Comparison of ENCODE assay signal across 12 cellular contexts in the genomic region with DNA sequence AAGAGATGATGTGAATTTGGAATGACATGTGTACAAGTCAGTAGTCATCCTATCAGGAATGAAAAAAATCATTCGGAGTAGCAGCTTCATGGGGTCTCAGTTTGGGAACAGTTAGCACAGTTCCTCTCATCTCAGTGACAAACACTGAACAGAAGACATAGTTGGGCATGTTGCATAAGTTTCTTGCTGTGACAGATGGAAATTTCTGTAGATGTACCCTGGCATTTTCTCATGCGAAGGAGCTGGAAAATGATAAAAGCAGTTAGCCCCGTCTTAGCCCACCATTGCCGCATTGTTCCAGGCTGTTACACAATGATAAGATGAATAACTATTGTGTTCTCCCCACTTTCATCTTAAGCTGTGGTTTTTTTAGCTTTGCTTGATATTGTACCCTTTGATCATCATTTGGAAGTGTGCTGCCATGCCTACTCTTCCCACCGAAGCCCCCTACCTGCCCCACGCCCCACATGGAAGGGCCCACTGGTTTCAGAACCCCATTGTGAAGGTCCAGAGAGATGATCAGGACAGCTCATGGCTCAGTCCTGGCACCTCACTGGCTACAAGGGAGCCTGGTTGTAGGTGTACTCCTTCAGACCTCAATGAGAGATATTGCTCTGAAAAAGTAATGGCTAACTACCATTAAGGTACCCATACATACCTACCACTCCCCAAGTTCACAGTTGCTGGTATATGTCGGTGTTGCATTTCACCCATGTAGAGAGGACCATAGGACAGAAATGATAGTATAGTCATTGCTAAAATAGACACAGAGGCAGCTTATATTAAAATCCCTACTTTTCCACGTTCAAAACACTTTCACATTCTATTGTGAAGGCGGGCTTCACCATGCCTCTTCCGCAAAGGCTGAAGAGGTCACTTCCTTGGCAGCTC. TPM values are rescaled to one million over a fixed set of nuclear protein-coding genes. Genes with fewer than 3 reads are reported as not detected.
DNase-seq lines count a peak whose midpoint lies in the region; ATAC-seq, FAIRE-seq and TF ChIP-seq lines count a peak whose summit lies in the region.
"Had no signal": no experiment of that assay in that cellular context is flagged by ENCODE, and none has a peak within 500 bp of the region (broad histone marks: within the 10 kb centered on the region; RNA-seq: fewer than 3 reads in every experiment).

No MANE protein-coding gene starts in this region.

- H3K9me3 Mint-ChIP-seq in activated CD4-positive, alpha-beta T cell treated with anti-CD3 and anti-CD28 coated beads for 36 hours (ENCODE audit: low read depth), result peaks cover 10% of the 10 kb centered on the region
- peaks cover 15% of the 10 kb centered on the region for H3K9me3 Mint-ChIP-seq in activated naive CD4-positive, alpha-beta T cell treated with anti-CD3 and anti-CD28 coated beads, Interleukin-2, amount 50 U/mL, for 24 hours
- H3K9me3 Mint-ChIP-seq in naive thymus-derived CD8-positive, alpha-beta T cell, result peaks cover 0 to 9% (median 5%) of the 10 kb centered on the region in 9 donors

- H3K36me3 ChIP-seq in MM.1S (replicated peaks; ENCODE audit: insufficient read depth, low read length), result peaks cover 8% of the 10 kb centered on the region

- no peaks in the 10 kb centered on the region for H3K4me1 ChIP-seq in MM.1S (ENCODE audit: low read length)

- DNase-seq in activated CD4-positive, alpha-beta T cell treated with anti-CD3 and anti-CD28 coated beads for 36 hours, result no peak
- peak in 1 of 10 donors; percentile 23 for DNase-seq in naive thymus-derived CD8-positive, alpha-beta T cell
- DNase-seq in MM.1S, result no peak
- DNase-seq in H54 (ENCODE audit: insufficient read length, low spot score), result no peak
- DNase-seq: activated gamma-delta T cell, GF-D8, left cardiac atrium, SHP77 had no signal

- no peaks in the 10 kb centered on the region for H3K27me3 ChIP-seq in MM.1S (replicated peaks; ENCODE audit: insufficient read depth, low read length)

- peak overlapping the region; percentile 54 for H3K4me3 Mint-ChIP-seq in activated CD4-positive, alpha-beta T cell treated with anti-CD3 and anti-CD28 coated beads for 36 hours
- H3K4me3 Mint-ChIP-seq in activated naive CD4-positive, alpha-beta T cell treated with anti-CD3 and anti-CD28 coated beads, Interleukin-2, amount 50 U/mL, for 24 hours, result peak overlapping the region; percentile 97
- H3K4me3 Mint-ChIP-seq in naive thymus-derived CD8-positive, alpha-beta T cell, result peak overlapping the region in 9 of 10 donors; percentile 29 to 71 (median 59)

- H3K36me3 Mint-ChIP-seq in activated CD4-positive, alpha-beta T cell treated with anti-CD3 and anti-CD28 coated beads for 36 hours (ENCODE audit: low read depth), result peaks cover 95% of the 10 kb centered on the region
- peaks cover 70% of the 10 kb centered on the region for H3K36me3 Mint-ChIP-seq in activated naive CD4-positive, alpha-beta T cell treated with anti-CD3 and anti-CD28 coated beads, Interleukin-2, amount 50 U/mL, for 24 hours
- H3K36me3 Mint-ChIP-seq in naive thymus-derived CD8-positive, alpha-beta T cell, result peaks cover 21 to 68% (median 53%) of the 10 kb centered on the region in 3 donors

- POLR2A ChIA-PET in activated CD4-positive, alpha-beta T cell treated with anti-CD3 and anti-CD28 coated beads for 36 hours (lab: Charles Lee), result interaction anchor here (0.8 to 1.7 kb wide), 3 partner anchors 10 to 39 kb away, joined by 3 to 9 read pairs (median 9); no protein-coding TSS in a partner anchor
- POLR2A ChIA-PET in naive thymus-derived CD8-positive, alpha-beta T cell (lab: Charles Lee), result interaction anchor here (0.5 to 9.4 kb wide), 7 partner anchors 8 to 873 kb away, joined by 3 to 65 read pairs (median 5); partner anchors contain the start of gene SFXN1

- no peaks in the 10 kb centered on the region for H3K9me2 ChIP-seq in MM.1S (replicated peaks; ENCODE audit: insufficient read depth, low read length)

- no peaks in the 10 kb centered on the region for H3K79me2 ChIP-seq in MM.1S (ENCODE audit: low read length)

- peak overlapping the region; percentile 98 for H3K27ac Mint-ChIP-seq in activated CD4-positive, alpha-beta T cell treated with anti-CD3 and anti-CD28 coated beads for 36 hours
- H3K27ac Mint-ChIP-seq in activated naive CD4-positive, alpha-beta T cell treated with anti-CD3 and anti-CD28 coated beads, Interleukin-2, amount 50 U/mL, for 24 hours, result peak overlapping the region; percentile 100
- H3K27ac Mint-ChIP-seq in naive thymus-derived CD8-positive, alpha-beta T cell, result peak overlapping the region; percentile 66 to 96 (median 87)

- H3K4me1 Mint-ChIP-seq in activated CD4-positive, alpha-beta T cell treated with anti-CD3 and anti-CD28 coated beads for 36 hours, result peaks cover 88% of the 10 kb centered on the region
- peaks cover 85% of the 10 kb centered on the region for H3K4me1 Mint-ChIP-seq in activated naive CD4-positive, alpha-beta T cell treated with anti-CD3 and anti-CD28 coated beads, Interleukin-2, amount 50 U/mL, for 24 hours
- H3K4me1 Mint-ChIP-seq in naive thymus-derived CD8-positive, alpha-beta T cell, result peaks cover 37 to 73% (median 61%) of the 10 kb centered on the region in 4 donors

- intact Hi-C loops in activated CD4-positive, alpha-beta T cell treated with anti-CD3 and anti-CD28 coated beads for 36 hours (cut with DNase I, micrococcal nuclease), result loop anchor here in 1 of 2 experiments (1.0 to 5.0 kb wide), 4 partner anchors 39 to 1020 kb away; partner anchors contain the start of genes KIAA1191, RNF44 and SFXN1

- H3K27ac ChIP-seq in MM.1S (ENCODE audit: low read length), result no peak overlapping the region

- H3K4me3 ChIP-seq in MM.1S (ENCODE audit: low read length), result no peak overlapping the region

- no peaks in the 10 kb centered on the region for H3K27me3 Mint-ChIP-seq in activated CD4-positive, alpha-beta T cell treated with anti-CD3 and anti-CD28 coated beads for 36 hours
- H3K27me3 Mint-ChIP-seq in activated naive CD4-positive, alpha-beta T cell treated with anti-CD3 and anti-CD28 coated beads, Interleukin-2, amount 50 U/mL, for 24 hours, result no peaks in the 10 kb centered on the region
- H3K27me3 Mint-ChIP-seq in naive thymus-derived CD8-positive, alpha-beta T cell, result no peaks in the 10 kb centered on the region

- FAIRE-seq in H54 (lab: Jason Lieb, UNC), result no peak
- FAIRE-seq: colon had no signal

- no peak for TF ChIP-seq CTCF in MM.1S (IDR thresholded peaks at IDR 0.05; ENCODE audit: low read length)

- H4K20me1 ChIP-seq in MM.1S (ENCODE audit: insufficient read depth, low read length), result no peaks in the 10 kb centered on the region

- H3K4me2 ChIP-seq in MM.1S (ENCODE audit: low read depth, low read length), result no peak overlapping the region

- ATAC-seq in GM19351 (IDR thresholded peaks at IDR 0.05; ENCODE audit: unreplicated experiment) (peak; percentile 7), GM21723 (IDR thresholded peaks at IDR 0.05; ENCODE audit: unreplicated experiment) (no peak)
- ATAC-seq in activated CD4-positive, alpha-beta T cell treated with anti-CD3 and anti-CD28 coated beads for 36 hours, result peak; percentile 46
- ATAC-seq in naive thymus-derived CD8-positive, alpha-beta T cell, result peak in 1 of 2 donors; percentile 22

- H3K9ac ChIP-seq in MM.1S (ENCODE audit: low read length), result no peak overlapping the region

- no peak for TF ChIP-seq POLR2A in H54 (IDR thresholded peaks at IDR 0.05; ENCODE audit: low read depth, low read length)

- H3F3A ChIP-seq in MM.1S (ENCODE audit: insufficient read depth, low read length), result no peaks in the 10 kb centered on the region

- no peak overlapping the region for H2AFZ ChIP-seq in MM.1S (ENCODE audit: low read length)

- H3K9me3 ChIP-seq in MM.1S (replicated peaks; ENCODE audit: insufficient read depth, low read length), result no peaks in the 10 kb centered on the region

- CTCF ChIA-PET in activated CD4-positive, alpha-beta T cell treated with anti-CD3 and anti-CD28 coated beads for 36 hours (lab: Charles Lee), result interaction anchor here (1.1 to 5.3 kb wide), 8 partner anchors 9 to 136 kb away, joined by 3 to 24 read pairs (median 4); no protein-coding TSS in a partner anchor

RNA-seq across cellular contexts. Expression of gene SFXN1, which starts 38.8 kb away (rescaled TPM):
- 100 to 1,000 TPM; 322 to 433 TPM for total RNA-seq in activated CD4-positive, alpha-beta T cell treated with anti-CD3 and anti-CD28 coated beads for 36 hours
- 10 to 100 TPM; 76.3 to 93.0 TPM for total RNA-seq in naive thymus-derived CD8-positive, alpha-beta T cell
- polyA plus RNA-seq in naive thymus-derived CD8-positive, alpha-beta T cell, result 10 to 100 TPM; 54.0 to 76.9 (median 57.4) TPM
